In genomic region chr12:105562727-105563072, GRCh38 we compare ENCODE assay signal across 14 cellular contexts.
DNase-seq lines count a peak whose midpoint lies in the region; ATAC-seq, FAIRE-seq and TF ChIP-seq lines count a peak whose summit lies in the region.
"Had no signal": no experiment of that assay in that cellular context is flagged by ENCODE, and none has a peak within 500 bp of the region (broad histone marks: within the 10 kb centered on the region; RNA-seq: fewer than 3 reads in every experiment).

No MANE protein-coding gene starts in this region.

- H3K36me3 ChIP-seq in astrocyte (ENCODE audit: insufficient read depth, low read length): no peaks in the 10 kb centered on the region
- no peaks in the 10 kb centered on the region for H3K36me3 ChIP-seq in neural progenitor cell

- H3K27ac ChIP-seq in astrocyte (ENCODE audit: low read depth, low read length) (peak overlapping the region; percentile 91), neural progenitor cell (no peak overlapping the region)

- H4K20me1 ChIP-seq in astrocyte (ENCODE audit: insufficient read depth, low read length): no peaks in the 10 kb centered on the region
- H4K20me1 ChIP-seq in neural progenitor cell (ENCODE audit: low read depth): no peaks in the 10 kb centered on the region

- H3K4me1 Mint-ChIP-seq in astrocyte (ENCODE audit: low read depth, unreplicated experiment) (peaks cover 14% of the 10 kb centered on the region), neural progenitor cell (peaks cover 11% of the 10 kb centered on the region)
- H3K4me1 Mint-ChIP-seq in stimulated activated effector memory CD8-positive, alpha-beta T cell treated with anti-CD3 and anti-CD28 coated beads, Interleukin-12 subunit alpha, Interleukin-12 subunit beta, amount 100 ng/mL, for 72 hours: no peaks in the 10 kb centered on the region
- H3K4me1 Mint-ChIP-seq: central memory CD8-positive, alpha-beta T cell; memory B cell had no signal

- FAIRE-seq in astrocyte (lab: Jason Lieb, UNC): no peak

- TF ChIP-seq CTCF in astrocyte (IDR thresholded peaks at IDR 0.05; ENCODE audit: insufficient read depth, low read depth, low read length): no peak
- no peak for TF ChIP-seq CTCF in neural progenitor cell (IDR thresholded peaks at IDR 0.05)

- H3K4me2 ChIP-seq in astrocyte (ENCODE audit: low read length): peak overlapping the region; percentile 86
- H3K4me2 ChIP-seq in neural progenitor cell: no peak overlapping the region

- no peaks in the 10 kb centered on the region for H3K27me3 ChIP-seq in astrocyte (ENCODE audit: insufficient read depth, low read length)
- no peaks in the 10 kb centered on the region for H3K27me3 ChIP-seq in neural progenitor cell

- no peak overlapping the region for H3K4me3 Mint-ChIP-seq in astrocyte (ENCODE audit: unreplicated experiment)
- no peak overlapping the region for H3K4me3 Mint-ChIP-seq in neural progenitor cell
- no peak overlapping the region for H3K4me3 Mint-ChIP-seq in stimulated activated effector memory CD8-positive, alpha-beta T cell treated with anti-CD3 and anti-CD28 coated beads, Interleukin-12 subunit alpha, Interleukin-12 subunit beta, amount 100 ng/mL, for 72 hours
- H3K4me3 Mint-ChIP-seq: activated T-cell treated with anti-CD3 and anti-CD28 coated beads, Interleukin-2, amount 50 U/mL, for 4 hours; CD4-positive, CD25-positive, alpha-beta regulatory T cell; central memory CD8-positive, alpha-beta T cell; memory B cell had no signal

- H3K9ac ChIP-seq in astrocyte (ENCODE audit: low read length) (peak overlapping the region; percentile 73), neural progenitor cell (no peak overlapping the region)

- peaks cover 5% of the 10 kb centered on the region for H3K9me3 Mint-ChIP-seq in astrocyte (ENCODE audit: unreplicated experiment)
- no peaks in the 10 kb centered on the region for H3K9me3 Mint-ChIP-seq in neural progenitor cell
- H3K9me3 Mint-ChIP-seq in stimulated activated effector memory CD8-positive, alpha-beta T cell treated with anti-CD3 and anti-CD28 coated beads, Interleukin-12 subunit alpha, Interleukin-12 subunit beta, amount 100 ng/mL, for 72 hours: no peaks in the 10 kb centered on the region
- H3K9me3 Mint-ChIP-seq: activated T-cell treated with anti-CD3 and anti-CD28 coated beads, Interleukin-2, amount 50 U/mL, for 4 hours; central memory CD8-positive, alpha-beta T cell; memory B cell had no signal

- H3K79me2 ChIP-seq in astrocyte (ENCODE audit: insufficient read depth, low read length): no peaks in the 10 kb centered on the region
- H3K79me2 ChIP-seq in neural progenitor cell (ENCODE audit: low read depth): no peaks in the 10 kb centered on the region

- H3K36me3 Mint-ChIP-seq in astrocyte (ENCODE audit: low read depth, unreplicated experiment): peaks cover 2% of the 10 kb centered on the region
- H3K36me3 Mint-ChIP-seq in neural progenitor cell: no peaks in the 10 kb centered on the region
- no peaks in the 10 kb centered on the region for H3K36me3 Mint-ChIP-seq in stimulated activated effector memory CD8-positive, alpha-beta T cell treated with anti-CD3 and anti-CD28 coated beads, Interleukin-12 subunit alpha, Interleukin-12 subunit beta, amount 100 ng/mL, for 72 hours
- H3K36me3 Mint-ChIP-seq: CD4-positive, CD25-positive, alpha-beta regulatory T cell; memory B cell had no signal

- H3K9me3 ChIP-seq in astrocyte (ENCODE audit: insufficient read depth, low read depth, low read length): no peaks in the 10 kb centered on the region
- no peaks in the 10 kb centered on the region for H3K9me3 ChIP-seq in neural progenitor cell (ENCODE audit: low read depth)

- peak; percentile 3 for DNase-seq in DMS 273 treated with DMSO at 0.1 percent for 48 hours (lab: John Stamatoyannopoulos, UW)
- DNase-seq in NCI-H1092 treated with DMSO at 0.1 percent for 48 hours (lab: John Stamatoyannopoulos, UW): peak; percentile 85
- no peak for DNase-seq in astrocyte (ENCODE audit: low read depth)
- DNase-seq in neural progenitor cell (ENCODE audit: low spot score): no peak
- no peak for DNase-seq in NCI-H526 treated with DMSO at 0.1 percent for 48 hours (lab: John Stamatoyannopoulos, UW)
- DNase-seq in stimulated activated effector memory CD8-positive, alpha-beta T cell treated with anti-CD3 and anti-CD28 coated beads, Interleukin-12 subunit alpha, Interleukin-12 subunit beta, amount 100 ng/mL, for 72 hours (ENCODE audit: low spot score in 2 of 2): no peak
- DNase-seq in stimulated activated CD4-positive, alpha-beta T cell treated with anti-CD3 and anti-CD28 coated beads, Interleukin-4, amount 100 ng/mL, for 1 hour: no peak
- DNase-seq: activated T-cell treated with anti-CD3 and anti-CD28 coated beads, Interleukin-2, amount 50 U/mL, for 4 hours; CD4-positive, CD25-positive, alpha-beta regulatory T cell; H7; NCI-H82 had no signal

- H3K4me3 ChIP-seq in astrocyte (ENCODE audit: insufficient read depth, low read depth, low read length) (peak overlapping the region; percentile 53), neural progenitor cell (no peak overlapping the region)

- peak overlapping the region; percentile 76 for H2AFZ ChIP-seq in astrocyte (ENCODE audit: low read depth, low read length)
- H2AFZ ChIP-seq in neural progenitor cell (replicated peaks): peak overlapping the region; percentile 41

- H3K4me1 ChIP-seq in astrocyte (ENCODE audit: insufficient read depth, low read length) (peaks cover 18% of the 10 kb centered on the region), neural progenitor cell (peaks cover 4% of the 10 kb centered on the region)

- H3K27ac Mint-ChIP-seq in astrocyte (ENCODE audit: unreplicated experiment): peak overlapping the region; percentile 89
- no peak overlapping the region for H3K27ac Mint-ChIP-seq in neural progenitor cell
- no peak overlapping the region for H3K27ac Mint-ChIP-seq in stimulated activated effector memory CD8-positive, alpha-beta T cell treated with anti-CD3 and anti-CD28 coated beads, Interleukin-12 subunit alpha, Interleukin-12 subunit beta, amount 100 ng/mL, for 72 hours
- H3K27ac Mint-ChIP-seq: CD4-positive, CD25-positive, alpha-beta regulatory T cell; memory B cell had no signal

- H3K27me3 Mint-ChIP-seq in astrocyte (ENCODE audit: low read depth, unreplicated experiment): peaks cover 7% of the 10 kb centered on the region
- H3K27me3 Mint-ChIP-seq in neural progenitor cell (ENCODE audit: insufficient read depth, low read depth): peaks cover 2% of the 10 kb centered on the region

- no peak for ATAC-seq in HG02938 (IDR thresholded peaks at IDR 0.05; ENCODE audit: unreplicated experiment)
- ATAC-seq in stimulated activated effector memory CD8-positive, alpha-beta T cell treated with anti-CD3 and anti-CD28 coated beads, Interleukin-12 subunit alpha, Interleukin-12 subunit beta, amount 100 ng/mL, for 72 hours: no peak
- ATAC-seq: activated T-cell treated with anti-CD3 and anti-CD28 coated beads, Interleukin-2, amount 50 U/mL, for 4 hours had no signal

- H3F3A ChIP-seq in neural progenitor cell (ENCODE audit: low read depth): no peaks in the 10 kb centered on the region

Comparison
In these comparisons a context has a peak if more than half of its experiments do, and no peak if none do; other contexts are left out.
1. DNase-seq: peak in DMS 273 treated with DMSO at 0.1 percent for 48 hours (single experiment) and NCI-H1092 treated with DMSO at 0.1 percent for 48 hours (single experiment); none in astrocyte (single experiment), neural progenitor cell (single experiment), NCI-H526 treated with DMSO at 0.1 percent for 48 hours (single experiment), stimulated activated effector memory CD8-positive, alpha-beta T cell treated with anti-CD3 and anti-CD28 coated beads, Interleukin-12 subunit alpha, Interleukin-12 subunit beta, amount 100 ng/mL, for 72 hours (0 of 2) and stimulated activated CD4-positive, alpha-beta T cell treated with anti-CD3 and anti-CD28 coated beads, Interleukin-4, amount 100 ng/mL, for 1 hour (single experiment).